In the genomic region with DNA sequence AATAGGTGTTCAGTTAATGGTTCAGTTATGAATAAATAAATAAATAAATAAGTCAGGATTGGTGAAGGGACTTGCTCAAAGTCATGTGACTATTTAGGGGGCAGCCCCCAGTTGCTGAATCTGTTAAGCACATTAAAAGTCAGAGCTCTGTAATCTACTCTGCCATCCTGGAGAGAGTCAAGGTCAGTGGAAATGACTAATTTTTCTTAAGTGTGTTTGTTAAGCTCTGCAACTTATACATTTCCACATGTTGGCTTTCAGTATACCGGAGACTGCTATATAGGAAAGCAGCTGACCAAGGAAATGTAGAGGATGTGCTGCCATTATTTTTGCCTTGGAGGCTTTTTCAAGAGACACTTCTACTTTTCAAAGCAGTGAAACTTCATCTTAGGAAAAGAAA, we compare ENCODE assay signal across 28 cellular contexts. TPM values are rescaled to one million over a fixed set of nuclear protein-coding genes. Genes with fewer than 3 reads are reported as not detected.
DNase-seq lines count a peak whose midpoint lies in the region; ATAC-seq and TF ChIP-seq lines count a peak whose summit lies in the region.
"Had no signal": no experiment of that assay in that cellular context is flagged by ENCODE, and none has a peak within 500 bp of the region (broad histone marks: within the 10 kb centered on the region; RNA-seq: fewer than 3 reads in every experiment).

No MANE protein-coding gene starts in this region.

- peaks cover 4% of the 10 kb centered on the region; the same call in 1 of the 2 replicates for H3K79me2 ChIP-seq in SK-N-SH (ENCODE audit: insufficient read depth)
- H3K79me2 ChIP-seq in GM23338 (replicated peaks; ENCODE audit: insufficient read depth): peaks cover 79% of the 10 kb centered on the region

- H3K9me2 ChIP-seq in SK-N-SH: no peaks in the 10 kb centered on the region
- H3K9me2 ChIP-seq in GM23338 (ENCODE audit: insufficient read depth): no peaks in the 10 kb centered on the region

- intact Hi-C loops in activated T-helper 1 cell treated with anti-CD3 and anti-CD28 coated beads, Interleukin-12 subunit alpha, Interleukin-12 subunit beta, Interleukin-2, Interleukin-4 antibody, amounts not matched to agents 30 ng/mL and 10 ng/mL and 1 ng/mL, durations not matched to agents 14 hours and 24 hours and 36 hours (cut with micrococcal nuclease): no loop called here

- no peak overlapping the region for H3K4me2 ChIP-seq in SK-N-SH
- no peak overlapping the region for H3K4me2 ChIP-seq in GM23338
- H3K4me2 ChIP-seq: PC-9 had no signal

- TF ChIP-seq CTCF in SK-N-SH (IDR thresholded peaks at IDR 0.05) (no peak), GM23338 (conservative IDR thresholded peaks at IDR 0.05; ENCODE audit: low read depth in 2 of 2) (no peak)

- no peak overlapping the region for H2AFZ ChIP-seq in SK-N-SH (ENCODE audit: low read depth)
- H2AFZ ChIP-seq in GM23338: no peak overlapping the region
- H2AFZ ChIP-seq: PC-9 had no signal

- H3K27me3 ChIP-seq in SK-N-SH (ENCODE audit: insufficient read depth) (no peaks in the 10 kb centered on the region), GM23338 (ENCODE audit: insufficient read depth) (no peaks in the 10 kb centered on the region)
- H3K27me3 ChIP-seq: SJCRH30 had no signal

- peaks cover 10% of the 10 kb centered on the region for H3K27me3 Mint-ChIP-seq in GM23338 (ENCODE audit: insufficient read depth, low read depth, poor library complexity)
- no peaks in the 10 kb centered on the region for H3K27me3 Mint-ChIP-seq in activated T-helper 17 cell treated with anti-CD3 and anti-CD28 coated beads, Interleukin-2, amount 50 U/mL, for 72 hours
- H3K27me3 Mint-ChIP-seq in activated T-helper 1 cell treated with anti-CD3 and anti-CD28 coated beads, Interleukin-12 subunit alpha, Interleukin-12 subunit beta, Interleukin-2, Interleukin-4 antibody, amounts not matched to agents 30 ng/mL and 10 ng/mL and 1 ng/mL, durations not matched to agents 14 hours and 24 hours and 36 hours (ENCODE audit: insufficient read depth): peaks cover 2% of the 10 kb centered on the region
- H3K27me3 Mint-ChIP-seq: T-cell had no signal

- peaks cover 53% of the 10 kb centered on the region for H3K4me1 Mint-ChIP-seq in GM23338
- peaks cover 14% of the 10 kb centered on the region for H3K4me1 Mint-ChIP-seq in activated T-helper 17 cell treated with anti-CD3 and anti-CD28 coated beads, Interleukin-2, amount 50 U/mL, for 72 hours
- H3K4me1 Mint-ChIP-seq in activated T-helper 1 cell treated with anti-CD3 and anti-CD28 coated beads, Interleukin-12 subunit alpha, Interleukin-12 subunit beta, Interleukin-2, Interleukin-4 antibody, amounts not matched to agents 30 ng/mL and 10 ng/mL and 1 ng/mL, durations not matched to agents 14 hours and 24 hours and 36 hours (ENCODE audit: low read depth): peaks cover 13% of the 10 kb centered on the region

- H3K4me1 ChIP-seq in SK-N-SH (ENCODE audit: control insufficient read depth in 1 of 2, insufficient read depth in 2 of 2, low read depth in 1 of 2, low read length in 1 of 2) (peaks cover 6 to 31% of the 10 kb centered on the region in 2 experiments; a peak in 3 of 4 replicates), GM23338 (ENCODE audit: insufficient read depth) (peaks cover 35% of the 10 kb centered on the region)
- H3K4me1 ChIP-seq: SJCRH30 had no signal

- no peaks in the 10 kb centered on the region for H4K20me1 ChIP-seq in SK-N-SH (ENCODE audit: insufficient read depth)
- H4K20me1 ChIP-seq in GM23338 (replicated peaks; ENCODE audit: insufficient read depth): no peaks in the 10 kb centered on the region; the same call in 1 of the 2 replicates

- H3K9me3 ChIP-seq in SK-N-SH: no peaks in the 10 kb centered on the region
- H3K9me3 ChIP-seq: HAP-1, SJCRH30 had no signal

- peaks cover 21% of the 10 kb centered on the region; the same call in 2 of the 3 replicates for H3K36me3 Mint-ChIP-seq in GM23338 (ENCODE audit: low read depth)
- H3K36me3 Mint-ChIP-seq in activated T-helper 17 cell treated with anti-CD3 and anti-CD28 coated beads, Interleukin-2, amount 50 U/mL, for 72 hours (ENCODE audit: low read depth): no peaks in the 10 kb centered on the region
- peaks cover 1% of the 10 kb centered on the region for H3K36me3 Mint-ChIP-seq in activated T-helper 1 cell treated with anti-CD3 and anti-CD28 coated beads, Interleukin-12 subunit alpha, Interleukin-12 subunit beta, Interleukin-2, Interleukin-4 antibody, amounts not matched to agents 30 ng/mL and 10 ng/mL and 1 ng/mL, durations not matched to agents 14 hours and 24 hours and 36 hours (ENCODE audit: low read depth)

- H3K4me3 Mint-ChIP-seq in GM23338: no peak overlapping the region
- H3K4me3 Mint-ChIP-seq in activated T-helper 17 cell treated with anti-CD3 and anti-CD28 coated beads, Interleukin-2, amount 50 U/mL, for 72 hours: no peak overlapping the region
- H3K4me3 Mint-ChIP-seq in activated T-helper 1 cell treated with anti-CD3 and anti-CD28 coated beads, Interleukin-12 subunit alpha, Interleukin-12 subunit beta, Interleukin-2, Interleukin-4 antibody, amounts not matched to agents 30 ng/mL and 10 ng/mL and 1 ng/mL, durations not matched to agents 14 hours and 24 hours and 36 hours: no peak overlapping the region
- H3K4me3 Mint-ChIP-seq: HFFc6, IgD-negative memory B cell, T-cell had no signal

- POLR2A ChIA-PET in SK-N-SH (lab: Yijun Ruan, JAX): no interaction called here

- no peak overlapping the region for H3K27ac Mint-ChIP-seq in GM23338
- no peak overlapping the region for H3K27ac Mint-ChIP-seq in activated T-helper 17 cell treated with anti-CD3 and anti-CD28 coated beads, Interleukin-2, amount 50 U/mL, for 72 hours
- no peak overlapping the region for H3K27ac Mint-ChIP-seq in activated T-helper 1 cell treated with anti-CD3 and anti-CD28 coated beads, Interleukin-12 subunit alpha, Interleukin-12 subunit beta, Interleukin-2, Interleukin-4 antibody, amounts not matched to agents 30 ng/mL and 10 ng/mL and 1 ng/mL, durations not matched to agents 14 hours and 24 hours and 36 hours
- H3K27ac Mint-ChIP-seq: HFFc6, IgD-negative memory B cell, T-cell had no signal

- ATAC-seq in SK-N-SH treated with all-trans-retinoic acid at 6 μM for 48 hours (0 out of 3 replicates have a peak, but pooled peaks have one; percentile 22), GM23338 (no peak), esophagus mucosa (peak; percentile 40)
- peak; percentile 50 for ATAC-seq in activated T-helper 17 cell treated with anti-CD3 and anti-CD28 coated beads, Interleukin-2, amount 50 U/mL, for 72 hours (replicated peaks)
- ATAC-seq: GM12878, Right ventricle myocardium inferior, T-cell had no signal

- TF ChIP-seq EP300 in SK-N-SH (IDR thresholded peaks at IDR 0.05; ENCODE audit: borderline replicate concordance in 1 of 2, low read depth in 1 of 2, low read length in 1 of 2): no peak

- TF ChIP-seq RAD21 in SK-N-SH (IDR thresholded peaks at IDR 0.05; ENCODE audit: low read length): no peak

- no peak overlapping the region for H3K9ac ChIP-seq in SK-N-SH

- H3K36me3 ChIP-seq in SK-N-SH (replicated peaks in 1 of 2; ENCODE audit: control insufficient read depth in 1 of 2, insufficient read depth in 2 of 2, low read length in 1 of 2) (no peaks in the 10 kb centered on the region), GM23338 (ENCODE audit: insufficient read depth) (no peaks in the 10 kb centered on the region)
- H3K36me3 ChIP-seq: HAP-1, SJCRH30 had no signal

- H3K4me3 ChIP-seq in SK-N-SH (ENCODE audit: low read depth in 2 of 2, low read length in 1 of 2) (no peak overlapping the region), GM23338 (no peak overlapping the region)
- H3K4me3 ChIP-seq: GM12878, HAP-1, PC-9, SJCRH30 had no signal

- H3K9me3 Mint-ChIP-seq in GM23338: peaks cover 19% of the 10 kb centered on the region
- peaks cover 3% of the 10 kb centered on the region for H3K9me3 Mint-ChIP-seq in activated T-helper 17 cell treated with anti-CD3 and anti-CD28 coated beads, Interleukin-2, amount 50 U/mL, for 72 hours
- H3K9me3 Mint-ChIP-seq in activated T-helper 1 cell treated with anti-CD3 and anti-CD28 coated beads, Interleukin-12 subunit alpha, Interleukin-12 subunit beta, Interleukin-2, Interleukin-4 antibody, amounts not matched to agents 30 ng/mL and 10 ng/mL and 1 ng/mL, durations not matched to agents 14 hours and 24 hours and 36 hours: no peaks in the 10 kb centered on the region
- H3K9me3 Mint-ChIP-seq: HFFc6, T-cell had no signal

- DNase-seq in SK-N-SH (no peak), GM23338 (ENCODE audit: low spot score) (no peak), iPS-NIHi11 (ENCODE audit: low spot score) (no peak)
- DNase-seq in activated effector memory CD4-positive, alpha-beta T cell treated with anti-CD3 and anti-CD28 coated beads, Interleukin-2, amount 50 U/mL, for 16 hours: no peak
- DNase-seq in activated T-helper 1 cell treated with anti-CD3 and anti-CD28 coated beads, Interleukin-12 subunit alpha, Interleukin-12 subunit beta, Interleukin-2, Interleukin-4 antibody, amounts not matched to agents 30 ng/mL and 10 ng/mL and 1 ng/mL, durations not matched to agents 14 hours and 24 hours and 36 hours (ENCODE audit: low spot score): no peak
- DNase-seq: 8988T; Calu3; GDM1; GOT3; HFFc6; NCI-H1092 treated with DMSO at 0.1 percent for 48 hours; NCI-H1436; NCI-H1930; NCI-H2107; NCI-H446 treated with DMSO at 0.1 percent for 48 hours; NCI-H526; NCI-H82; NK-92 treated with Interleukin-12 subunit alpha and Interleukin-12 subunit beta, amount 100 ng/mL, for 24 hours; PC-9; SJCRH30; T-cell had no signal

- WGBS in SK-N-SH (ENCODE audit: low lambda C conversion rate): 73% methylated on average over 1 of the region's 1 CpG

- H3F3A ChIP-seq in SK-N-SH (replicated peaks; ENCODE audit: insufficient read depth) (peaks cover 10% of the 10 kb centered on the region), GM23338 (replicated peaks; ENCODE audit: low read depth) (no peaks in the 10 kb centered on the region)

- CTCF ChIA-PET in SK-N-SH (lab: Yijun Ruan, JAX): interaction anchor here (1.5 kb wide), 1 partner anchor 24 kb away, joined by 3 read pairs; no protein-coding TSS in a partner anchor

- H3K27ac ChIP-seq in SK-N-SH (ENCODE audit: low read depth in 2 of 2, low read length in 1 of 2) (no peak overlapping the region), GM23338 (ENCODE audit: low read depth) (0 out of 2 replicates have a peak overlapping the region, but pooled peaks have one; percentile 4)
- H3K27ac ChIP-seq: PC-9, SJCRH30 had no signal

TF ChIP-seq in SK-N-SH treated with all-trans-retinoic acid at 6 μM for 48 hours, 23 proteins besides CTCF, POLR2A, EP300 and RAD21 (continues in another document):
- TF ChIP-seq RARB (CRISPR knock-in tag; IDR thresholded peaks at IDR 0.05): no peak

RNA-seq across cellular contexts. Expression of a gene that starts 57.9 kb away (rescaled TPM):
- polyA plus RNA-seq in SK-N-SH (2012; rRNA removed) (1.5 and 1.6 TPM in 2 replicates), GM23338 (2016; fragmentation: Nextera tagmentation; extraction: Ambion mirVana) (7.6 and 9.4 TPM in 2 replicates)
- polyA plus RNA-seq in SK-N-SH (2012; cell fraction: cytosol; rRNA removed): 1.4 and 1.7 TPM in 2 replicates
- 3.2 and 4.1 TPM in 2 replicates for polyA plus RNA-seq in SK-N-SH (2012; cell fraction: nucleus; rRNA removed)
- 37.9 and 41.7 TPM in 2 replicates for total RNA-seq in GM23338 (2014; rRNA removed; shearing (Covaris generic))
- total RNA-seq in activated T-helper 17 cell treated with anti-CD3 and anti-CD28 coated beads, Interleukin-2, amount 50 U/mL, for 72 hours: 10 to 100 TPM; 10.0 to 12.5 TPM
- total RNA-seq in esophagus mucosa: 3.9 TPM
- total RNA-seq in activated T-helper 1 cell treated with anti-CD3 and anti-CD28 coated beads, Interleukin-12 subunit alpha, Interleukin-12 subunit beta, Interleukin-2, Interleukin-4 antibody, amounts not matched to agents 30 ng/mL and 10 ng/mL and 1 ng/mL, durations not matched to agents 14 hours and 24 hours and 36 hours: 8.2 and 8.6 TPM in 2 replicates
